28 cellular contexts compared by ENCODE assay signal in genomic region chrX:148813422-148813821, GRCh38.
"Had no signal": no experiment of that assay in that cellular context is flagged by ENCODE, and none has a peak within 500 bp of the region (broad histone marks: within the 10 kb centered on the region; RNA-seq: fewer than 3 reads in every experiment).

No MANE protein-coding gene starts in this region.

- H3K27me3 ChIP-seq: sigmoid colon, tibial nerve, uterus had no signal

- H3K4me1 Mint-ChIP-seq: memory B cell; naive thymus-derived CD4-positive, alpha-beta T cell; stimulated activated memory B cell treated with anti-CD40 and anti-IgM and Interleukin-4, amounts not matched to agents 10 μg/mL and 1 μg/mL and 100 μg/mL, for 72 hours; stimulated activated naive CD8-positive, alpha-beta T cell treated with anti-CD3 and anti-CD28 coated beads, Interleukin-15, amount 100 ng/mL, for 72 hours had no signal

- H3K27ac Mint-ChIP-seq: memory B cell; naive thymus-derived CD4-positive, alpha-beta T cell; natural killer cell treated with Interleukin-12 subunit alpha and Interleukin-12 subunit beta and Interleukin-15 and Interleukin-18, amount 100 ng/mL, for 72 hours; stimulated activated memory B cell treated with anti-CD40 and anti-IgM and Interleukin-4, amounts not matched to agents 10 μg/mL and 1 μg/mL and 100 μg/mL, for 72 hours; stimulated activated naive CD8-positive, alpha-beta T cell treated with anti-CD3 and anti-CD28 coated beads, Interleukin-15, amount 100 ng/mL, for 72 hours; type B pancreatic cell had no signal

- H3K27me3 Mint-ChIP-seq: memory B cell; naive thymus-derived CD4-positive, alpha-beta T cell; stimulated activated memory B cell treated with anti-CD40 and anti-IgM and Interleukin-4, amounts not matched to agents 10 μg/mL and 1 μg/mL and 100 μg/mL, for 72 hours; stimulated activated naive CD8-positive, alpha-beta T cell treated with anti-CD3 and anti-CD28 coated beads, Interleukin-15, amount 100 ng/mL, for 72 hours; type B pancreatic cell had no signal

- DNase-seq: islet precursor cell; left ventricle myocardium inferior; midbrain; mucosa of descending colon; naive thymus-derived CD4-positive, alpha-beta T cell; nucleus accumbens; pancreas; posterior cingulate gyrus; retina; right cardiac atrium; sigmoid colon; stimulated activated CD4-positive, alpha-beta T cell treated with anti-CD3 and anti-CD28 coated beads, Interleukin-1b, Interleukin-23, amount 100 ng/mL, for 48 hours; stimulated activated CD4-positive, alpha-beta T cell treated with anti-CD3 and anti-CD28 coated beads, Interleukin-2, amount 100 ng/mL, for 48 hours; stimulated activated CD4-positive, alpha-beta T cell treated with anti-CD3 and anti-CD28 coated beads, Interleukin-4, amount 100 ng/mL, for 4 hours; stimulated activated CD8-positive, alpha-beta memory T cell treated with anti-CD3 and anti-CD28 coated beads, Interleukin-4, amount 100 ng/mL, for 48 hours; stimulated activated naive CD4-positive, alpha-beta T cell treated with Interleukin-2 at 50 U/mL for 16 hours; stimulated activated naive CD8-positive, alpha-beta T cell treated with anti-CD3 and anti-CD28 coated beads, Interleukin-15, amount 100 ng/mL, for 72 hours; substantia nigra; uterus had no signal

- H3K4me1 ChIP-seq: left ventricle myocardium inferior, pancreas, prostate gland, sigmoid colon, tibial nerve, uterus had no signal

- H3K36me3 Mint-ChIP-seq: memory B cell; natural killer cell treated with Interleukin-12 subunit alpha and Interleukin-12 subunit beta and Interleukin-15 and Interleukin-18, amount 100 ng/mL, for 72 hours; stimulated activated memory B cell treated with anti-CD40 and anti-IgM and Interleukin-4, amounts not matched to agents 10 μg/mL and 1 μg/mL and 100 μg/mL, for 72 hours had no signal

- H3K4me3 ChIP-seq: left ventricle myocardium inferior, lung, mucosa of descending colon, pancreas, prostate gland, sigmoid colon, smooth muscle cell, tibial nerve, uterus had no signal

- H3K9me3 ChIP-seq: left ventricle myocardium inferior, mucosa of descending colon, pancreas, prostate gland, sigmoid colon, tibial nerve, uterus had no signal

- H3K27ac ChIP-seq: left ventricle myocardium inferior, pancreas, prostate gland, sigmoid colon, tibial nerve, uterus had no signal

- H3K4me2 ChIP-seq: smooth muscle cell had no signal

- ATAC-seq: mucosa of descending colon; naive thymus-derived CD4-positive, alpha-beta T cell; natural killer cell treated with Interleukin-12 subunit alpha and Interleukin-12 subunit beta and Interleukin-15 and Interleukin-18, amount 100 ng/mL, for 72 hours; pancreas; right cardiac atrium; stimulated activated memory B cell treated with anti-CD40 and anti-IgM and Interleukin-4, amounts not matched to agents 10 μg/mL and 1 μg/mL and 100 μg/mL, for 72 hours; stimulated activated naive CD8-positive, alpha-beta T cell treated with anti-CD3 and anti-CD28 coated beads, Interleukin-15, amount 100 ng/mL, for 72 hours had no signal

- H3K36me3 ChIP-seq: left ventricle myocardium inferior, pancreas, prostate gland, sigmoid colon, tibial nerve, uterus had no signal

- H3K4me3 Mint-ChIP-seq: memory B cell; naive thymus-derived CD4-positive, alpha-beta T cell; natural killer cell treated with Interleukin-12 subunit alpha and Interleukin-12 subunit beta and Interleukin-15 and Interleukin-18, amount 100 ng/mL, for 72 hours; neural crest cell; stimulated activated memory B cell treated with anti-CD40 and anti-IgM and Interleukin-4, amounts not matched to agents 10 μg/mL and 1 μg/mL and 100 μg/mL, for 72 hours; stimulated activated naive CD8-positive, alpha-beta T cell treated with anti-CD3 and anti-CD28 coated beads, Interleukin-15, amount 100 ng/mL, for 72 hours; type B pancreatic cell had no signal

- H3K9me3 Mint-ChIP-seq: memory B cell; naive thymus-derived CD4-positive, alpha-beta T cell; natural killer cell treated with Interleukin-12 subunit alpha and Interleukin-12 subunit beta and Interleukin-15 and Interleukin-18, amount 100 ng/mL, for 72 hours; stimulated activated naive CD8-positive, alpha-beta T cell treated with anti-CD3 and anti-CD28 coated beads, Interleukin-15, amount 100 ng/mL, for 72 hours; type B pancreatic cell had no signal
